Comparison of ENCODE assay signal across 17 cellular contexts in the genomic region with DNA sequence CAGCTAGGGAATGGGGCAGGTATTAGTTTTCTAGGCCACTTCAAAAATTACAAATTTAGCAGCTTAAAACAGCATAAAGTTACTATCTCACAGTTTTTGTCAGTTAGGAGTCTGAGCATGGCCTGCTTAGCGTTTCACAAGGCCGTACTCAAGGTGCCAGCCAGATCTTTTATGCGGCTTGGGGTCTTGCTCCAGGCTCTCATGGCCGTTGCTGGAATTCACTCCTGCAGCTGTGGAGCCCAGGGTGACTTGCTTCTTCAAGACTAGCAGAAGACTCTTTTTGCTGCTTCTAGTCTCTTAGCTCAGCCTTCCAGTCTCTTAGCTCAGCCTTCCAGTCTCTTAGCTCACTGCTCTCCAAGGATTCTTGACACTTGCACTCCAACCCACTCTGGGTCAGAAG.
DNase-seq lines count a peak whose midpoint lies in the region; TF ChIP-seq lines count a peak whose summit lies in the region.
"Had no signal": no experiment of that assay in that cellular context is flagged by ENCODE, and none has a peak within 500 bp of the region (broad histone marks: within the 10 kb centered on the region; RNA-seq: fewer than 3 reads in every experiment).

No MANE protein-coding gene starts in this region.

- no peak overlapping the region for H3K23ac ChIP-seq in mesendoderm (ENCODE audit: low read length)

- no peak overlapping the region for H2BK120ac ChIP-seq in mesendoderm (ENCODE audit: low read depth, low read length)

- no peak overlapping the region for H4K5ac ChIP-seq in mesendoderm (ENCODE audit: low read length)

- no peak overlapping the region for H3K4me2 ChIP-seq in mesendoderm (ENCODE audit: low read length)
- H3K4me2 ChIP-seq: BLaER1 had no signal

- no CpG with 5 or more reads among the region's 4 CpGs for WGBS in mesendoderm (ENCODE audit: extremely low coverage, insufficient coverage, low lambda C conversion rate)

- H2BK5ac ChIP-seq in mesendoderm (ENCODE audit: low read length): no peak overlapping the region

- H2BK15ac ChIP-seq in mesendoderm (replicated peaks; ENCODE audit: low read depth): no peak overlapping the region

- no peak for TF ChIP-seq POLR2A in vagina (IDR thresholded peaks at IDR 0.05)

- peak; percentile 31 for DNase-seq in ecto neural progenitor cell (ENCODE audit: low spot score)
- peak; percentile 38 for DNase-seq in islet precursor cell
- peak; percentile 43 to 72 for DNase-seq in vagina (ENCODE audit: extremely low spot score in 2 of 2)
- no peak for DNase-seq in CD1c-positive myeloid dendritic cell (ENCODE audit: extremely low spot score)
- DNase-seq in mesendoderm: no peak
- DNase-seq in HUDEP-2 (lab: John Stamatoyannopoulos, UW; ENCODE audit: unreplicated experiment in 76 of 76): no peak
- DNase-seq: 8988T; ACHN; BE2C; C1 segment of cervical spinal cord; Calu3; CD4-positive, alpha-beta T cell; CD8-positive, alpha-beta T cell; DMS79 treated with DMSO at 0.1 percent for 48 hours; GF-D8 had no signal

- intact Hi-C loops in vagina (cut with DNase I): no loop called here

- H3K79me2 ChIP-seq in mesendoderm (ENCODE audit: control insufficient read depth, insufficient read depth, low read length): no peaks in the 10 kb centered on the region

- H3K27ac ChIP-seq in vagina: no peak overlapping the region
- no peak overlapping the region for H3K27ac ChIP-seq in mesendoderm (ENCODE audit: low read depth, low read length)
- H3K27ac ChIP-seq: BLaER1 had no signal

- no peaks in the 10 kb centered on the region for H3K27me3 ChIP-seq in vagina
- no peaks in the 10 kb centered on the region for H3K27me3 ChIP-seq in mesendoderm (ENCODE audit: insufficient read depth, low read length, poor library complexity)
- H3K27me3 ChIP-seq: BE2C, BLaER1 had no signal

- H3K79me1 ChIP-seq in mesendoderm (ENCODE audit: low read length): no peaks in the 10 kb centered on the region

- H3K9me3 ChIP-seq in vagina: no peaks in the 10 kb centered on the region
- H3K9me3 ChIP-seq: BE2C, BLaER1, Caco-2 had no signal

- TF ChIP-seq CTCF in vagina (IDR thresholded peaks at IDR 0.05): no peak

- no peak overlapping the region for H3K18ac ChIP-seq in mesendoderm (ENCODE audit: low read length)

- H3K56ac ChIP-seq in mesendoderm (ENCODE audit: low read length): no peak overlapping the region

- no peak overlapping the region for H4K8ac ChIP-seq in mesendoderm (ENCODE audit: low read depth, low read length)

- H3K4me1 ChIP-seq in vagina: peaks cover 15% of the 10 kb centered on the region
- no peaks in the 10 kb centered on the region for H3K4me1 ChIP-seq in mesendoderm (ENCODE audit: control insufficient read depth, low read depth, low read length)
- H3K4me1 ChIP-seq: BE2C, Caco-2 had no signal

- H3K4me3 ChIP-seq in vagina (no peak overlapping the region), mesendoderm (ENCODE audit: low read length) (no peak overlapping the region)
- H3K4me3 ChIP-seq: BLaER1 had no signal

- H2AK5ac ChIP-seq in mesendoderm (ENCODE audit: low read length): no peak overlapping the region

- H3K9ac ChIP-seq in mesendoderm (ENCODE audit: low read length): no peak overlapping the region
- H3K9ac ChIP-seq: BLaER1 had no signal

- H3K36me3 ChIP-seq in vagina (no peaks in the 10 kb centered on the region), mesendoderm (ENCODE audit: control insufficient read depth, insufficient read depth, low read length) (no peaks in the 10 kb centered on the region)
- H3K36me3 ChIP-seq: BE2C, BLaER1 had no signal

- no peak overlapping the region for H3K4ac ChIP-seq in mesendoderm (ENCODE audit: low read depth, low read length)

Comparison
In these comparisons a context has a peak if more than half of its experiments do, and no peak if none do; other contexts are left out.
1. DNase-seq: peak in ecto neural progenitor cell (single experiment), islet precursor cell (single experiment) and vagina (2 of 2); none in CD1c-positive myeloid dendritic cell (single experiment), mesendoderm (single experiment) and HUDEP-2 (0 of 76).